20 cellular contexts compared by ENCODE assay signal in the genomic region with DNA sequence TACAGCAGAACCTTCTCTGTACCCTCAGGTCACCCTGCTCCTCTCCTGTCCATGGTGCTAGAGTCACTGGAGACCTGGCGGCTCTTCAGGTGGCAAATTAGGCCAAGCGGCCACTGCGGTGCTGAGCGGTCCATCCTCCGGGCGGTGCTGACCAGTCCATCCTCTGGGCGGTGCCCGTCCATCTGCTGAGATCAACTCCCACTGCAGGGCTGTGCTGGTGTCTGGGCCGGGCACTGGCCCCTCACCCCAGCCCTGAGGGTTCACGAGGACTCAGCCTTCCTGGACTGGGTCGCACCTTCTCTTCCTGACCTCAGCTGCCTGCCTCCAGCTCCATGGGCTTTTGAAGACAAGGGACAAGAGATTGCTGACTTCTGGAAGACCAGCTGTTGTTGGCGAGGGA.
A peak's percentile ranks its signal among the peaks of the same experiment; 100 is the strongest.
DNase-seq lines count a peak whose midpoint lies in the region; ATAC-seq and TF ChIP-seq lines count a peak whose summit lies in the region.
"Had no signal": no experiment of that assay in that cellular context is flagged by ENCODE, and none has a peak within 500 bp of the region (broad histone marks: within the 10 kb centered on the region; RNA-seq: fewer than 3 reads in every experiment).

No MANE protein-coding gene starts in this region.

- H3K27ac Mint-ChIP-seq in activated naive CD8-positive, alpha-beta T cell treated with anti-CD3 and anti-CD28 coated beads, Interleukin-2, amount 10 ng/mL, durations not matched to agents 7 days and 5 days = no peak overlapping the region
- no peak overlapping the region for H3K27ac Mint-ChIP-seq in activated naive CD8-positive, alpha-beta T cell treated with anti-CD3 and anti-CD28 coated beads, Interleukin-2, amount 50 U/mL, for 24 hours
- no peak overlapping the region for H3K27ac Mint-ChIP-seq in chondrocyte (ENCODE audit: unreplicated experiment)
- H3K27ac Mint-ChIP-seq: GM23338 had no signal

- H3K27me3 Mint-ChIP-seq in activated naive CD8-positive, alpha-beta T cell treated with anti-CD3 and anti-CD28 coated beads, Interleukin-2, amount 10 ng/mL, durations not matched to agents 7 days and 5 days = peaks cover 2% of the 10 kb centered on the region
- H3K27me3 Mint-ChIP-seq in activated naive CD8-positive, alpha-beta T cell treated with anti-CD3 and anti-CD28 coated beads, Interleukin-2, amount 50 U/mL, for 24 hours = peaks cover 6% of the 10 kb centered on the region
- peaks cover 32% of the 10 kb centered on the region for H3K27me3 Mint-ChIP-seq in chondrocyte (ENCODE audit: low read depth)

- H3K27me3 ChIP-seq in upper lobe of right lung (peaks cover 8% of the 10 kb centered on the region), psoas muscle (ENCODE audit: insufficient read depth in 3 of 3, low read length in 2 of 3) (peaks cover 0 to 8% (median 3%) of the 10 kb centered on the region in 3 donors)

- no peak for ATAC-seq in activated naive CD8-positive, alpha-beta T cell treated with anti-CD3 and anti-CD28 coated beads, Interleukin-2, amount 10 ng/mL, durations not matched to agents 7 days and 5 days (ENCODE audit: low read depth)
- no peak for ATAC-seq in activated naive CD8-positive, alpha-beta T cell treated with anti-CD3 and anti-CD28 coated beads, Interleukin-2, amount 50 U/mL, for 24 hours
- ATAC-seq in upper lobe of right lung (no peak), psoas muscle (no peak), HG02798 (IDR thresholded peaks at IDR 0.05; ENCODE audit: poor library complexity, unreplicated experiment) (no peak)
- ATAC-seq: A549, GM23338, HCT116 had no signal

- H3K36me3 Mint-ChIP-seq in activated naive CD8-positive, alpha-beta T cell treated with anti-CD3 and anti-CD28 coated beads, Interleukin-2, amount 10 ng/mL, durations not matched to agents 7 days and 5 days = no peaks in the 10 kb centered on the region
- no peaks in the 10 kb centered on the region for H3K36me3 Mint-ChIP-seq in activated naive CD8-positive, alpha-beta T cell treated with anti-CD3 and anti-CD28 coated beads, Interleukin-2, amount 50 U/mL, for 24 hours (ENCODE audit: low read depth)
- no peaks in the 10 kb centered on the region for H3K36me3 Mint-ChIP-seq in chondrocyte (ENCODE audit: low read depth)
- H3K36me3 Mint-ChIP-seq: CD4-positive, alpha-beta memory T cell had no signal

- intact Hi-C loops in posterior vena cava (cut with DNase I) (no loop called here), upper lobe of right lung (cut with DNase I) (no loop called here), psoas muscle (cut with DNase I) (loop anchor here in 1 of 2 donors (5.0 kb wide), 1 partner anchor 258 kb away; no protein-coding TSS in a partner anchor)

- DNase-seq in activated naive CD8-positive, alpha-beta T cell treated with anti-CD3 and anti-CD28 coated beads, Interleukin-2, amount 10 ng/mL, durations not matched to agents 7 days and 5 days = peak; percentile 10
- DNase-seq in activated naive CD8-positive, alpha-beta T cell treated with anti-CD3 and anti-CD28 coated beads, Interleukin-2, amount 50 U/mL, for 24 hours = no peak
- DNase-seq in chondrocyte (ENCODE audit: low spot score) (peak; percentile 91), posterior vena cava (ENCODE audit: low spot score) (peak; percentile 47), upper lobe of right lung (peak; percentile 54), psoas muscle (no peak), caudate nucleus (lab: John Stamatoyannopoulos, UW) (no peak)
- DNase-seq: 8988T; C1 segment of cervical spinal cord; Calu3; CD4-positive, alpha-beta memory T cell; COR-L47; DMS53; DMS79 treated with DMSO at 0.1 percent for 48 hours; GF-D8; H9 had no signal

- H3K4me3 Mint-ChIP-seq in activated naive CD8-positive, alpha-beta T cell treated with anti-CD3 and anti-CD28 coated beads, Interleukin-2, amount 10 ng/mL, durations not matched to agents 7 days and 5 days = no peak overlapping the region
- no peak overlapping the region for H3K4me3 Mint-ChIP-seq in activated naive CD8-positive, alpha-beta T cell treated with anti-CD3 and anti-CD28 coated beads, Interleukin-2, amount 50 U/mL, for 24 hours
- no peak overlapping the region for H3K4me3 Mint-ChIP-seq in chondrocyte (ENCODE audit: unreplicated experiment)
- H3K4me3 Mint-ChIP-seq: CD4-positive, alpha-beta memory T cell; GM23338; H9 had no signal

- H3K9me3 ChIP-seq in upper lobe of right lung (no peaks in the 10 kb centered on the region), psoas muscle (no peaks in the 10 kb centered on the region)
- H3K9me3 ChIP-seq: A549 had no signal

- H3K4me1 ChIP-seq in upper lobe of right lung (no peaks in the 10 kb centered on the region), psoas muscle (no peaks in the 10 kb centered on the region)
- H3K4me1 ChIP-seq: A549 had no signal

- H3K36me3 ChIP-seq in upper lobe of right lung (no peaks in the 10 kb centered on the region), psoas muscle (ENCODE audit: insufficient read depth in 1 of 2, low read depth in 1 of 2) (no peaks in the 10 kb centered on the region)

- no peaks in the 10 kb centered on the region for H3K9me3 Mint-ChIP-seq in activated naive CD8-positive, alpha-beta T cell treated with anti-CD3 and anti-CD28 coated beads, Interleukin-2, amount 10 ng/mL, durations not matched to agents 7 days and 5 days
- no peaks in the 10 kb centered on the region for H3K9me3 Mint-ChIP-seq in activated naive CD8-positive, alpha-beta T cell treated with anti-CD3 and anti-CD28 coated beads, Interleukin-2, amount 50 U/mL, for 24 hours
- no peaks in the 10 kb centered on the region for H3K9me3 Mint-ChIP-seq in chondrocyte (ENCODE audit: low read depth)
- H3K9me3 Mint-ChIP-seq: CD4-positive, alpha-beta memory T cell; GM23338; H9 had no signal

- no peaks in the 10 kb centered on the region for H3K4me1 Mint-ChIP-seq in activated naive CD8-positive, alpha-beta T cell treated with anti-CD3 and anti-CD28 coated beads, Interleukin-2, amount 10 ng/mL, durations not matched to agents 7 days and 5 days
- H3K4me1 Mint-ChIP-seq in activated naive CD8-positive, alpha-beta T cell treated with anti-CD3 and anti-CD28 coated beads, Interleukin-2, amount 50 U/mL, for 24 hours = no peaks in the 10 kb centered on the region
- H3K4me1 Mint-ChIP-seq in chondrocyte (ENCODE audit: low read depth) = peaks cover 14% of the 10 kb centered on the region

- no peak overlapping the region for H3K4me3 ChIP-seq in upper lobe of right lung
- H3K4me3 ChIP-seq in psoas muscle = no peak overlapping the region
- H3K4me3 ChIP-seq: A549, GM23338 had no signal

- POLR2A ChIA-PET in activated naive CD8-positive, alpha-beta T cell treated with anti-CD3 and anti-CD28 coated beads, Interleukin-2, amount 10 ng/mL, durations not matched to agents 7 days and 5 days (lab: Charles Lee) = no interaction called here

- no peak overlapping the region for H3K27ac ChIP-seq in upper lobe of right lung
- no peak overlapping the region for H3K27ac ChIP-seq in psoas muscle
- no peak overlapping the region for H3K27ac ChIP-seq in caudate nucleus (ENCODE audit: low read depth, low read length)
- H3K27ac ChIP-seq: A549 had no signal

- 73 to 85% (median 79%) methylated on average over 12 of the region's 12 CpGs for WGBS in psoas muscle, 3 donors

- no peak for TF ChIP-seq CTCF in chondrocyte (IDR thresholded peaks at IDR 0.05)
- TF ChIP-seq CTCF in upper lobe of right lung (IDR thresholded peaks at IDR 0.05) = no peak
- TF ChIP-seq CTCF in psoas muscle (IDR thresholded peaks at IDR 0.05) = no peak

Comparison
In these comparisons a context has a peak if more than half of its experiments do, and no peak if none do; other contexts are left out.
1. DNase-seq: peak in activated naive CD8-positive, alpha-beta T cell treated with anti-CD3 and anti-CD28 coated beads, Interleukin-2, amount 10 ng/mL, durations not matched to agents 7 days and 5 days (single experiment), chondrocyte (single experiment), posterior vena cava (single experiment) and upper lobe of right lung (single experiment); none in activated naive CD8-positive, alpha-beta T cell treated with anti-CD3 and anti-CD28 coated beads, Interleukin-2, amount 50 U/mL, for 24 hours (single experiment), psoas muscle (0 of 2) and caudate nucleus (0 of 61).